ENCODE assay signal across 8 cellular contexts in genomic region chr9:89278997-89279739, GRCh38. TPM values are rescaled to one million over a fixed set of nuclear protein-coding genes. Genes with fewer than 3 reads are reported as not detected.
DNase-seq lines count a peak whose midpoint lies in the region; ATAC-seq and TF ChIP-seq lines count a peak whose summit lies in the region.

No MANE protein-coding gene starts in this region.

- DNase-seq in heart left ventricle (no peak), Right ventricle myocardium inferior (ENCODE audit: missing footprints) (no peak), HT1080 (ENCODE audit: low read depth) (peak; percentile 23), SK-N-DZ (ENCODE audit: low spot score) (peak; percentile 31), fibroblast of lung (ENCODE audit: low read depth in 2 of 2) (peak; percentile 55 to 84)

- no peak for ATAC-seq in heart left ventricle
- no peak for ATAC-seq in Right ventricle myocardium inferior
- no peak for ATAC-seq in HG03045 (IDR thresholded peaks at IDR 0.05; ENCODE audit: unreplicated experiment)
- no peak for ATAC-seq in GM18519 (IDR thresholded peaks at IDR 0.05; ENCODE audit: low FRiP score, unreplicated experiment)

- H3K4me1 ChIP-seq in heart left ventricle (peaks cover 0 to 11% (median 0%) of the 10 kb centered on the region in 12 donors), fibroblast of lung (ENCODE audit: control insufficient read depth, extremely low read depth, insufficient read depth, low read length) (no peaks in the 10 kb centered on the region), parathyroid adenoma (peaks cover 10% of the 10 kb centered on the region)

- H3K9ac ChIP-seq in fibroblast of lung (ENCODE audit: insufficient read depth, low read length) (no peak overlapping the region), parathyroid adenoma (no peak overlapping the region)

- no peaks in the 10 kb centered on the region for H4K20me1 ChIP-seq in fibroblast of lung (ENCODE audit: control insufficient read depth, extremely low read depth, insufficient read depth, low read length)

- TF ChIP-seq POLR2A in heart left ventricle (IDR thresholded peaks at IDR 0.05), result no peak

- no peak overlapping the region for H3K27ac ChIP-seq in heart left ventricle
- no peak overlapping the region for H3K27ac ChIP-seq in fibroblast of lung (ENCODE audit: insufficient read depth, low read length)
- no peak overlapping the region for H3K27ac ChIP-seq in parathyroid adenoma

- TF ChIP-seq CTCF in heart left ventricle (IDR thresholded peaks at IDR 0.05), result peak; percentile 52 to 70 (median 62)
- peak; percentile 63 to 81 for TF ChIP-seq CTCF in fibroblast of lung (conservative IDR thresholded peaks at IDR 0.05 in 1 of 2, IDR thresholded peaks at IDR 0.05 in 1 of 2; ENCODE audit: low read depth in 1 of 2, low read length in 2 of 2)
- TF ChIP-seq CTCF in parathyroid adenoma (IDR thresholded peaks at IDR 0.05), result peak; percentile 56

- H3K27me3 ChIP-seq in heart left ventricle (no peaks in the 10 kb centered on the region), fibroblast of lung (ENCODE audit: control insufficient read depth, insufficient read depth, low read length) (no peaks in the 10 kb centered on the region), parathyroid adenoma (ENCODE audit: control insufficient read depth, insufficient read depth, low read length) (no peaks in the 10 kb centered on the region)

- no peak overlapping the region for H2AFZ ChIP-seq in fibroblast of lung (ENCODE audit: low read length)
- H2AFZ ChIP-seq in parathyroid adenoma, result no peak overlapping the region

- H3K4me2 ChIP-seq in fibroblast of lung (ENCODE audit: extremely low read depth, insufficient read depth, low read length) (no peak overlapping the region), parathyroid adenoma (ENCODE audit: low read length) (no peak overlapping the region)

- H3K4me3 ChIP-seq in heart left ventricle (no peak overlapping the region), fibroblast of lung (replicated peaks in 1 of 4; ENCODE audit: control extremely low read depth in 1 of 4, insufficient read depth in 1 of 4, low read depth in 3 of 4, low read length in 4 of 4) (no peak overlapping the region), parathyroid adenoma (ENCODE audit: low read depth, low read length) (no peak overlapping the region)

- intact Hi-C loops in heart left ventricle (cut with DNase I), result loop anchor here in 8 of 10 donors (5.0 to 10.0 kb wide), 6 partner anchors 104 to 687 kb away; partner anchors contain the start of gene SHC3 (in 1 of the 8)
- intact Hi-C loops in Right ventricle myocardium inferior (cut with DNase I), result loop anchor here (5.0 to 10.0 kb wide), 2 partner anchors 94 to 687 kb away; no protein-coding TSS in a partner anchor

- no peaks in the 10 kb centered on the region for H3K79me2 ChIP-seq in fibroblast of lung (ENCODE audit: control insufficient read depth, insufficient read depth, low read length)
- no peaks in the 10 kb centered on the region for H3K79me2 ChIP-seq in parathyroid adenoma

- peaks cover 0 to 11% (median 4%) of the 10 kb centered on the region in 12 donors for H3K9me3 ChIP-seq in heart left ventricle
- no peaks in the 10 kb centered on the region for H3K9me3 ChIP-seq in fibroblast of lung (ENCODE audit: control insufficient read depth, insufficient read depth, low read depth, low read length)
- no peaks in the 10 kb centered on the region for H3K9me3 ChIP-seq in parathyroid adenoma (ENCODE audit: control insufficient read depth, low read length)

- WGBS in heart left ventricle, 4 donors, result 63 to 72% (median 69%) methylated on average over 5 of the region's 5 CpGs

- H3K36me3 ChIP-seq in heart left ventricle, result no peaks in the 10 kb centered on the region
- no peaks in the 10 kb centered on the region for H3K36me3 ChIP-seq in fibroblast of lung (ENCODE audit: control insufficient read depth, insufficient read depth, low read length)
- H3K36me3 ChIP-seq in parathyroid adenoma (ENCODE audit: control insufficient read depth, insufficient read depth, low read length), result no peaks in the 10 kb centered on the region

RNA-seq across cellular contexts. Expression of gene CKS2, which starts 31.8 kb away (rescaled TPM):
- total RNA-seq in heart left ventricle (10 to 100 TPM in 1 of 9 donors, 1 to 10 TPM in 8; 2.2 to 17.1 (median 5.4) TPM), Right ventricle myocardium inferior (9.7 TPM), fibroblast of lung (25.9 and 69.7 TPM in 2 replicates)
- polyA plus RNA-seq in heart left ventricle (10 to 100 TPM in 1 of 2 donors, 1 to 10 TPM in 1; 9.5 to 37.9 TPM), fibroblast of lung (101 and 272 TPM in 2 replicates)
- 370 and 380 TPM in 2 replicates for total RNA-seq in HT1080 (2014; rRNA removed; shearing (Covaris generic))
- polyA plus RNA-seq in HT1080 (2015; cell fraction: cytosol; rRNA removed), result 360 and 373 TPM in 2 replicates
- 152 and 158 TPM in 2 replicates for polyA plus RNA-seq in HT1080 (2015; cell fraction: nucleus; rRNA removed)
- 389 and 393 TPM in 2 replicates for polyA plus RNA-seq in SK-N-DZ (2014; cell fraction: cytosol; rRNA removed)
- polyA plus RNA-seq in SK-N-DZ (2014; cell fraction: nucleus; rRNA removed), result 222 and 336 TPM in 2 replicates
- polyA plus RNA-seq in fibroblast of lung (2012), result 67.7 and 187 TPM in 2 replicates
- 14.9 and 22.0 TPM in 2 replicates for polyA minus RNA-seq in fibroblast of lung (ENCODE audit: low replicate concordance)

RNA-seq across cellular contexts. Expression of gene SECISBP2, which starts 39.1 kb away (rescaled TPM):
- total RNA-seq in heart left ventricle, result 10 to 100 TPM; 13.0 to 25.3 (median 15.5) TPM
- 10 to 100 TPM; 13.9 to 27.5 TPM for polyA plus RNA-seq in heart left ventricle
- total RNA-seq in Right ventricle myocardium inferior, result 16.4 TPM
- 21.8 and 24.2 TPM in 2 replicates for total RNA-seq in HT1080 (2014; rRNA removed; shearing (Covaris generic))
- polyA plus RNA-seq in HT1080 (2015; cell fraction: cytosol; rRNA removed), result 26.2 and 34.1 TPM in 2 replicates
- polyA plus RNA-seq in HT1080 (2015; cell fraction: nucleus; rRNA removed), result 61.0 and 64.9 TPM in 2 replicates
- polyA plus RNA-seq in SK-N-DZ (2014; cell fraction: cytosol; rRNA removed), result 58.2 and 58.9 TPM in 2 replicates
- 77.3 and 101 TPM in 2 replicates for polyA plus RNA-seq in SK-N-DZ (2014; cell fraction: nucleus; rRNA removed)
- 29.0 and 33.0 TPM in 2 replicates for total RNA-seq in fibroblast of lung
- polyA plus RNA-seq in fibroblast of lung, result 20.9 and 23.0 TPM in 2 replicates
- 11.8 and 13.4 TPM in 2 replicates for polyA plus RNA-seq in fibroblast of lung (2012)
- 10.4 and 16.0 TPM in 2 replicates for polyA minus RNA-seq in fibroblast of lung (ENCODE audit: low replicate concordance)

Comparison
In these comparisons a context has a peak if more than half of its experiments do, and no peak if none do; other contexts are left out.
1. DNase-seq: peak in HT1080 (single experiment), SK-N-DZ (single experiment) and fibroblast of lung (2 of 2); none in heart left ventricle (0 of 5) and Right ventricle myocardium inferior (single experiment).
2. Peak in every context shown above with its lines, with median percentiles within 50 percentile points of each other: CTCF ChIP-seq.